In genomic region chr1:229557913-229558414, GRCh38 we compare ENCODE assay signal across 1 cellular context.
TF ChIP-seq lines count a peak whose summit lies in the region.

No MANE protein-coding gene starts in this region.

TF ChIP-seq in HepG2, 621 proteins besides CTCF, POLR2A, EP300 and RAD21 (continued from another document):
- TF ChIP-seq ZNF142 (CRISPR knock-in tag; IDR thresholded peaks at IDR 0.05) = no peak
- TF ChIP-seq ZBTB21 (CRISPR knock-in tag; IDR thresholded peaks at IDR 0.05) = no peak
- TF ChIP-seq ZNF501 (CRISPR knock-in tag; IDR thresholded peaks at IDR 0.05) = no peak
- TF ChIP-seq FLYWCH1 (CRISPR knock-in tag; IDR thresholded peaks at IDR 0.05) = no peak
- no peak for TF ChIP-seq ZXDC (CRISPR knock-in tag; IDR thresholded peaks at IDR 0.05)
- no peak for TF ChIP-seq MNT (IDR thresholded peaks at IDR 0.05)
- no peak for TF ChIP-seq MTA1 (CRISPR knock-in tag; IDR thresholded peaks at IDR 0.05; ENCODE audit: borderline replicate concordance)
- TF ChIP-seq PCBP2 (optimal IDR thresholded peaks at IDR 0.05; ENCODE audit: low read depth, low read length, poor library complexity, severe bottlenecking) = no peak
- no peak for TF ChIP-seq ZNF33B (CRISPR knock-in tag; IDR thresholded peaks at IDR 0.05)
- TF ChIP-seq ZNF331 (CRISPR knock-in tag; IDR thresholded peaks at IDR 0.05) = no peak
- TF ChIP-seq ZBTB8A (CRISPR knock-in tag; IDR thresholded peaks at IDR 0.05; ENCODE audit: borderline replicate concordance, low read depth) = no peak
- TF ChIP-seq STAG1 (CRISPR knock-in tag; IDR thresholded peaks at IDR 0.05) = no peak
- TF ChIP-seq ZNF660 (CRISPR knock-in tag; IDR thresholded peaks at IDR 0.05; ENCODE audit: borderline replicate concordance, low read depth) = no peak
- TF ChIP-seq CEBPB (IDR thresholded peaks at IDR 0.05; ENCODE audit: borderline replicate concordance, low read depth, low read length) = no peak
- no peak for TF ChIP-seq HCFC1 (IDR thresholded peaks at IDR 0.05; ENCODE audit: low read depth, low read length)
- no peak for TF ChIP-seq ZNF543 (CRISPR knock-in tag; IDR thresholded peaks at IDR 0.05)
- TF ChIP-seq HOXA9 (CRISPR knock-in tag; IDR thresholded peaks at IDR 0.05; ENCODE audit: borderline replicate concordance) = no peak
- no peak for TF ChIP-seq HMG20A (CRISPR knock-in tag; IDR thresholded peaks at IDR 0.05; ENCODE audit: borderline replicate concordance)
- no peak for TF ChIP-seq ZNF354B (CRISPR knock-in tag; IDR thresholded peaks at IDR 0.05)
- TF ChIP-seq ELK4 (CRISPR knock-in tag; IDR thresholded peaks at IDR 0.05; ENCODE audit: borderline replicate concordance) = no peak
- TF ChIP-seq ISL2 (CRISPR knock-in tag; IDR thresholded peaks at IDR 0.05) = no peak
- TF ChIP-seq FOXK2 (IDR thresholded peaks at IDR 0.05) = no peak
- TF ChIP-seq ZNF460 (CRISPR knock-in tag; IDR thresholded peaks at IDR 0.05; ENCODE audit: borderline replicate concordance) = 0 out of 2 replicates have a peak, but pooled peaks have one; percentile 37
- TF ChIP-seq PHF8 (CRISPR knock-in tag; IDR thresholded peaks at IDR 0.05) = peak; percentile 57; the same call in 1 of the 2 replicates
- TF ChIP-seq RBM22 (optimal IDR thresholded peaks at IDR 0.05; ENCODE audit: low read length) = no peak
- no peak for TF ChIP-seq MBD4 (IDR thresholded peaks at IDR 0.05; ENCODE audit: borderline replicate concordance, low read length)
- no peak for TF ChIP-seq ZNF17 (CRISPR knock-in tag; IDR thresholded peaks at IDR 0.05)
- peak; percentile 11; the same call in 1 of the 2 replicates for TF ChIP-seq ZNF263 (CRISPR knock-in tag; IDR thresholded peaks at IDR 0.05)
- peak; percentile 95 for TF ChIP-seq UBTF (CRISPR knock-in tag; IDR thresholded peaks at IDR 0.05)
- TF ChIP-seq GABPA (IDR thresholded peaks at IDR 0.05; ENCODE audit: low read depth, low read length) = no peak
- no peak for TF ChIP-seq GABPA (CRISPR knock-in tag; IDR thresholded peaks at IDR 0.05; ENCODE audit: low read depth)
- TF ChIP-seq ZNF275 (CRISPR knock-in tag; IDR thresholded peaks at IDR 0.05; ENCODE audit: borderline replicate concordance) = no peak
- no peak for TF ChIP-seq ZNF318 (CRISPR knock-in tag; IDR thresholded peaks at IDR 0.05)
- no peak for TF ChIP-seq MLX (CRISPR knock-in tag; IDR thresholded peaks at IDR 0.05)
